In genomic region chr1:216346521-216346920, GRCh38 we compare ENCODE assay signal across 30 cellular contexts.
"Had no signal": no experiment of that assay in that cellular context is flagged by ENCODE, and none has a peak within 500 bp of the region (broad histone marks: within the 10 kb centered on the region; RNA-seq: fewer than 3 reads in every experiment).

No MANE protein-coding gene starts in this region.

- H3K9me3 ChIP-seq: SJSA1 had no signal

- H3K4me1 ChIP-seq: SJSA1 had no signal

- ATAC-seq: activated CD8-positive, alpha-beta memory T cell treated with anti-CD3 and anti-CD28 coated beads, Interleukin-2, amount 10 ng/mL, durations not matched to agents 7 days and 5 days; activated naive CD8-positive, alpha-beta T cell treated with anti-CD3 and anti-CD28 coated beads, Interleukin-2, amount 50 U/mL, for 24 hours; Panc1 had no signal

- H3K27ac ChIP-seq: brain microvascular endothelial cell, SJSA1, WERI-Rb-1 had no signal

- DNase-seq: activated CD4-positive, alpha-beta memory T cell treated with anti-CD3 and anti-CD28 coated beads, Interleukin-2, amount 10 ng/mL, durations not matched to agents 7 days and 5 days; activated CD4-positive, alpha-beta T cell treated with anti-CD3 and anti-CD28 coated beads for 1 hour; activated CD4-positive, alpha-beta T cell treated with anti-CD3 and anti-CD28 coated beads for 48 hours; activated CD4-positive, CD25-positive, alpha-beta regulatory T cell; activated CD8-positive, alpha-beta memory T cell treated with anti-CD3 and anti-CD28 coated beads for 24 hours; activated CD8-positive, alpha-beta memory T cell treated with anti-CD3 and anti-CD28 coated beads, Interleukin-2, amount 10 ng/mL, durations not matched to agents 7 days and 5 days; activated CD8-positive, alpha-beta memory T cell treated with anti-CD3 and anti-CD28 coated beads, Interleukin-2, amount 50 U/mL, for 48 hours; activated effector memory CD4-positive, alpha-beta T cell treated with Interleukin-2 at 50 U/mL for 16 hours; activated naive CD4-positive, alpha-beta T cell treated with anti-CD3 and anti-CD28 coated beads, Interleukin-2, amount 10 ng/mL, durations not matched to agents 7 days and 5 days; activated naive CD8-positive, alpha-beta T cell treated with anti-CD3 and anti-CD28 coated beads, Interleukin-2, amount 50 U/mL, for 24 hours; activated T-cell treated with anti-CD3 and anti-CD28 coated beads, Interleukin-2, amount 50 U/mL, for 48 hours; amniotic stem cell; aorta; brain microvascular endothelial cell; central memory CD4-positive, alpha-beta T cell; NCI-H1048; NCI-H1105 treated with DMSO at 0.1 percent for 48 hours; NCI-H1436; NCI-H1694; NCI-H2029; NCI-H345; NCI-H524 treated with DMSO at 0.1 percent for 48 hours; SHP77; SW 1271; T-helper 1 cell; T-helper 2 cell; T1000; WERI-Rb-1 had no signal

- H3K27me3 ChIP-seq: brain microvascular endothelial cell, SJSA1 had no signal

- H3K36me3 ChIP-seq: brain microvascular endothelial cell, SJSA1, WERI-Rb-1 had no signal

- H3K4me3 ChIP-seq: SJSA1 had no signal
